ENCODE assay signal across 18 cellular contexts in genomic region chr1:157132602-157133167, GRCh38. TPM values are rescaled to one million over a fixed set of nuclear protein-coding genes. Genes with fewer than 3 reads are reported as not detected.
DNase-seq lines count a peak whose midpoint lies in the region; ATAC-seq, FAIRE-seq and TF ChIP-seq lines count a peak whose summit lies in the region.
"Had no signal": no experiment of that assay in that cellular context is flagged by ENCODE, and none has a peak within 500 bp of the region (broad histone marks: within the 10 kb centered on the region; RNA-seq: fewer than 3 reads in every experiment).

No MANE protein-coding gene starts in this region.

- H3K4me1 Mint-ChIP-seq in CD8-positive, alpha-beta T cell (ENCODE audit: low read depth): peaks cover 67% of the 10 kb centered on the region
- peaks cover 65% of the 10 kb centered on the region for H3K4me1 Mint-ChIP-seq in activated CD8-positive, alpha-beta T cell treated with anti-CD3 and anti-CD28 coated beads, Interleukin-2, amount 10 ng/mL, durations not matched to agents 7 days and 5 days (ENCODE audit: low read depth)

- H3K9me3 ChIP-seq in A549: no peaks in the 10 kb centered on the region
- no peaks in the 10 kb centered on the region for H3K9me3 ChIP-seq in CD8-positive, alpha-beta T cell (ENCODE audit: low read length)
- H3K9me3 ChIP-seq: heart right ventricle had no signal

- no peak overlapping the region for H3K4me3 Mint-ChIP-seq in CD8-positive, alpha-beta T cell
- peak overlapping the region; percentile 26 for H3K4me3 Mint-ChIP-seq in activated CD8-positive, alpha-beta T cell treated with anti-CD3 and anti-CD28 coated beads, Interleukin-2, amount 10 ng/mL, durations not matched to agents 7 days and 5 days
- H3K4me3 Mint-ChIP-seq: CD14-positive monocyte had no signal

- 95% methylated on average over 2 of the region's 2 CpGs for WGBS in A549 (ENCODE audit: missing lambda C conversion rate)

- intact Hi-C loops in CD8-positive, alpha-beta T cell (cut with DNase I, micrococcal nuclease): loop anchor here in 1 of 2 experiments (10.0 kb wide), 1 partner anchor 1882 kb away; no protein-coding TSS in a partner anchor

- peaks cover 77% of the 10 kb centered on the region for H3K36me3 Mint-ChIP-seq in CD8-positive, alpha-beta T cell
- H3K36me3 Mint-ChIP-seq in activated CD8-positive, alpha-beta T cell treated with anti-CD3 and anti-CD28 coated beads, Interleukin-2, amount 10 ng/mL, durations not matched to agents 7 days and 5 days (ENCODE audit: low read depth): peaks cover 87% of the 10 kb centered on the region

- CTCF ChIA-PET in A549 (lab: Yijun Ruan, JAX): interaction anchor here (1.7 to 5.8 kb wide), 2 partner anchors 24 to 42 kb away, joined by 9 to 43 read pairs; no protein-coding TSS in a partner anchor
- CTCF ChIA-PET in CD8-positive, alpha-beta T cell (lab: Charles Lee): interaction anchor here (1.4 to 5.1 kb wide), 2 partner anchors 19 to 42 kb away, joined by 3 to 32 read pairs; no protein-coding TSS in a partner anchor
- CTCF ChIA-PET in activated CD8-positive, alpha-beta T cell treated with anti-CD3 and anti-CD28 coated beads, Interleukin-2, amount 10 ng/mL, durations not matched to agents 7 days and 5 days (lab: Charles Lee): interaction anchor here (1.6 to 6.6 kb wide), 3 partner anchors 22 to 42 kb away, joined by 4 to 64 read pairs (median 61); no protein-coding TSS in a partner anchor

- TF ChIP-seq CTCF in A549 (IDR thresholded peaks at IDR 0.05) (no peak), foreskin keratinocyte (conservative IDR thresholded peaks at IDR 0.05) (no peak), GM13977 (IDR thresholded peaks at IDR 0.05; ENCODE audit: extremely low read depth, insufficient read depth, missing control alignments) (no peak)
- no peak for TF ChIP-seq CTCF in CD8-positive, alpha-beta T cell (IDR thresholded peaks at IDR 0.05)

- ATAC-seq in A549 (no peak), foreskin keratinocyte (peak; percentile 59), GM18858 (IDR thresholded peaks at IDR 0.05; ENCODE audit: unreplicated experiment) (no peak), HG02623 (IDR thresholded peaks at IDR 0.05; ENCODE audit: unreplicated experiment) (no peak)
- ATAC-seq in CD8-positive, alpha-beta T cell: no peak
- ATAC-seq in activated CD8-positive, alpha-beta T cell treated with anti-CD3 and anti-CD28 coated beads, Interleukin-2, amount 10 ng/mL, durations not matched to agents 7 days and 5 days: no peak
- ATAC-seq: heart right ventricle, Panc1 had no signal

- H3K27ac Mint-ChIP-seq in CD8-positive, alpha-beta T cell: peak overlapping the region; percentile 3
- peak overlapping the region; percentile 75 for H3K27ac Mint-ChIP-seq in activated CD8-positive, alpha-beta T cell treated with anti-CD3 and anti-CD28 coated beads, Interleukin-2, amount 10 ng/mL, durations not matched to agents 7 days and 5 days

- H3K4me1 ChIP-seq in A549 (peaks cover 14% of the 10 kb centered on the region), foreskin keratinocyte (peaks cover 28% of the 10 kb centered on the region)
- H3K4me1 ChIP-seq in CD8-positive, alpha-beta T cell (ENCODE audit: insufficient read depth, low read length): peaks cover 61% of the 10 kb centered on the region

- FAIRE-seq in A549 (lab: Jason Lieb, UNC): no peak
- FAIRE-seq: GM12892 had no signal

- H3K9me3 Mint-ChIP-seq in CD8-positive, alpha-beta T cell: no peaks in the 10 kb centered on the region
- H3K9me3 Mint-ChIP-seq in activated CD8-positive, alpha-beta T cell treated with anti-CD3 and anti-CD28 coated beads, Interleukin-2, amount 10 ng/mL, durations not matched to agents 7 days and 5 days (ENCODE audit: insufficient read depth): no peaks in the 10 kb centered on the region
- H3K9me3 Mint-ChIP-seq: CD14-positive monocyte had no signal

- H3K27me3 Mint-ChIP-seq in CD8-positive, alpha-beta T cell (ENCODE audit: low read depth): no peaks in the 10 kb centered on the region
- H3K27me3 Mint-ChIP-seq in activated CD8-positive, alpha-beta T cell treated with anti-CD3 and anti-CD28 coated beads, Interleukin-2, amount 10 ng/mL, durations not matched to agents 7 days and 5 days (ENCODE audit: low read depth): no peaks in the 10 kb centered on the region

- H3K27me3 ChIP-seq in CD8-positive, alpha-beta T cell (ENCODE audit: insufficient read depth, low read length): no peaks in the 10 kb centered on the region
- H3K27me3 ChIP-seq in foreskin keratinocyte: no peaks in the 10 kb centered on the region
- H3K27me3 ChIP-seq: heart right ventricle had no signal

- H3K27ac ChIP-seq in A549: no peak overlapping the region
- H3K27ac ChIP-seq in CD8-positive, alpha-beta T cell (ENCODE audit: low read depth, low read length): no peak overlapping the region
- H3K27ac ChIP-seq in foreskin keratinocyte: peak overlapping the region; percentile 62
- H3K27ac ChIP-seq: heart right ventricle had no signal

- POLR2A ChIA-PET in A549 (lab: Yijun Ruan, JAX): no interaction called here
- POLR2A ChIA-PET in CD8-positive, alpha-beta T cell (lab: Charles Lee): interaction anchor here (0.6 kb wide), 1 partner anchor 25 kb away, joined by 4 read pairs; no protein-coding TSS in a partner anchor
- POLR2A ChIA-PET in activated CD8-positive, alpha-beta T cell treated with anti-CD3 and anti-CD28 coated beads, Interleukin-2, amount 10 ng/mL, durations not matched to agents 7 days and 5 days (lab: Charles Lee): no interaction called here

- TF ChIP-seq EP300 in A549 (IDR thresholded peaks at IDR 0.05): no peak

- peaks cover 19% of the 10 kb centered on the region for H3K36me3 ChIP-seq in CD8-positive, alpha-beta T cell (ENCODE audit: insufficient read depth, low read length)

- no peak overlapping the region for H3K4me2 ChIP-seq in A549

- TF ChIP-seq RAD21 in A549 (conservative IDR thresholded peaks at IDR 0.05 in 1 of 2, IDR thresholded peaks at IDR 0.05 in 1 of 2): no peak

- DNase-seq in A549 (ENCODE audit: low read depth in 1 of 2, low spot score in 1 of 2): no peak
- no peak for DNase-seq in CD8-positive, alpha-beta T cell
- no peak for DNase-seq in activated CD8-positive, alpha-beta T cell treated with anti-CD3 and anti-CD28 coated beads, Interleukin-2, amount 10 ng/mL, durations not matched to agents 7 days and 5 days
- DNase-seq in foreskin keratinocyte: peak; percentile 83 to 93
- no peak for DNase-seq in GM13977 (ENCODE audit: low spot score)
- no peak for DNase-seq in NCI-H345 (lab: John Stamatoyannopoulos, UW)
- DNase-seq: activated naive CD4-positive, alpha-beta T cell treated with Interleukin-2 at 50 U/mL for 16 hours; cerebellar nuclear complex; heart right ventricle; KBM-7; NCI-H1436 treated with DMSO at 0.1 percent for 48 hours; NCI-H524; posterior cingulate gyrus had no signal

- no peak overlapping the region for H3K4me3 ChIP-seq in A549
- no peak overlapping the region for H3K4me3 ChIP-seq in CD8-positive, alpha-beta T cell (ENCODE audit: low read depth, low read length)
- H3K4me3 ChIP-seq: heart right ventricle had no signal

- in situ Hi-C loops in GM13977 (cut with MboI; ENCODE audit: low pct_unique_long_range_greater_than_20kb, low sequenced_read_pairs, unreplicated experiment): no loop called here

- no peak for TF ChIP-seq POLR2A in A549 (IDR thresholded peaks at IDR 0.05; ENCODE audit: low read length)

TF ChIP-seq in A549, 52 proteins besides CTCF, POLR2A, EP300 and RAD21:
- TF ChIP-seq MAFK (IDR thresholded peaks at IDR 0.05; ENCODE audit: partially characterized antibody): peak; percentile 91
- no peak for TF ChIP-seq HEYL (CRISPR knock-in tag; IDR thresholded peaks at IDR 0.05)

RNA-seq across cellular contexts. Expression of gene ETV3, which starts 5.5 kb away (rescaled TPM):
- polyA plus RNA-seq in A549 (2011; rRNA removed): 12.3 and 14.5 TPM in 2 replicates
- polyA plus RNA-seq in A549 (2012; cell fraction: cytosol; rRNA removed): 3.5 and 3.9 TPM in 2 replicates
- polyA plus RNA-seq in A549 (2012; cell fraction: nucleus; rRNA removed): 3.6 and 5.2 TPM in 2 replicates
- polyA plus RNA-seq in A549 (2017; fragmentation: RNase III; extraction: RNeasy Plus Mini Kit Qiagen cat#74134 plus additional on column Dnase treatment): 10.2 to 11.1 TPM (median 11.1 TPM) in 3 replicates
- 27.8 and 30.7 TPM in 2 replicates for polyA minus RNA-seq in A549 (2011; rRNA and poly(A)+ RNA removed)
- 10 to 100 TPM; 88.9 to 94.0 TPM for total RNA-seq in CD8-positive, alpha-beta T cell
- 10 to 100 TPM; 38.2 to 40.2 TPM for total RNA-seq in activated CD8-positive, alpha-beta T cell treated with anti-CD3 and anti-CD28 coated beads, Interleukin-2, amount 10 ng/mL, durations not matched to agents 7 days and 5 days
- 26.2 and 27.0 TPM in 2 replicates for total RNA-seq in foreskin keratinocyte
- 5.9 and 7.3 TPM in 2 replicates for polyA plus RNA-seq in foreskin keratinocyte

RNA-seq across cellular contexts. Expression of gene ETV3L, which starts 33.1 kb away (rescaled TPM):
- polyA plus RNA-seq in A549 (2011; rRNA removed): not detected in 2 replicates
- not detected in 2 replicates for polyA plus RNA-seq in A549 (2012; cell fraction: cytosol; rRNA removed)
- polyA plus RNA-seq in A549 (2012; cell fraction: nucleus; rRNA removed): not detected in 2 replicates
- not detected in 3 replicates for polyA plus RNA-seq in A549 (2017; fragmentation: RNase III; extraction: RNeasy Plus Mini Kit Qiagen cat#74134 plus additional on column Dnase treatment)
- not detected in 2 replicates for polyA minus RNA-seq in A549 (2011; rRNA and poly(A)+ RNA removed)
- total RNA-seq in CD8-positive, alpha-beta T cell: not detected
- not detected for total RNA-seq in activated CD8-positive, alpha-beta T cell treated with anti-CD3 and anti-CD28 coated beads, Interleukin-2, amount 10 ng/mL, durations not matched to agents 7 days and 5 days
- not detected in 2 replicates for total RNA-seq in foreskin keratinocyte
- polyA plus RNA-seq in foreskin keratinocyte: not detected in 2 replicates
- total RNA-seq: heart right ventricle had no signal
- polyA plus RNA-seq: heart right ventricle had no signal

Comparison
In these comparisons a context has a peak if more than half of its experiments do, and no peak if none do; other contexts are left out.
1. DNase-seq: peak in foreskin keratinocyte (2 of 2); none in A549 (0 of 2), CD8-positive, alpha-beta T cell (0 of 7), activated CD8-positive, alpha-beta T cell treated with anti-CD3 and anti-CD28 coated beads, Interleukin-2, amount 10 ng/mL, durations not matched to agents 7 days and 5 days (single experiment), GM13977 (single experiment) and NCI-H345 (single experiment).